11 cellular contexts compared by ENCODE assay signal in the genomic region with DNA sequence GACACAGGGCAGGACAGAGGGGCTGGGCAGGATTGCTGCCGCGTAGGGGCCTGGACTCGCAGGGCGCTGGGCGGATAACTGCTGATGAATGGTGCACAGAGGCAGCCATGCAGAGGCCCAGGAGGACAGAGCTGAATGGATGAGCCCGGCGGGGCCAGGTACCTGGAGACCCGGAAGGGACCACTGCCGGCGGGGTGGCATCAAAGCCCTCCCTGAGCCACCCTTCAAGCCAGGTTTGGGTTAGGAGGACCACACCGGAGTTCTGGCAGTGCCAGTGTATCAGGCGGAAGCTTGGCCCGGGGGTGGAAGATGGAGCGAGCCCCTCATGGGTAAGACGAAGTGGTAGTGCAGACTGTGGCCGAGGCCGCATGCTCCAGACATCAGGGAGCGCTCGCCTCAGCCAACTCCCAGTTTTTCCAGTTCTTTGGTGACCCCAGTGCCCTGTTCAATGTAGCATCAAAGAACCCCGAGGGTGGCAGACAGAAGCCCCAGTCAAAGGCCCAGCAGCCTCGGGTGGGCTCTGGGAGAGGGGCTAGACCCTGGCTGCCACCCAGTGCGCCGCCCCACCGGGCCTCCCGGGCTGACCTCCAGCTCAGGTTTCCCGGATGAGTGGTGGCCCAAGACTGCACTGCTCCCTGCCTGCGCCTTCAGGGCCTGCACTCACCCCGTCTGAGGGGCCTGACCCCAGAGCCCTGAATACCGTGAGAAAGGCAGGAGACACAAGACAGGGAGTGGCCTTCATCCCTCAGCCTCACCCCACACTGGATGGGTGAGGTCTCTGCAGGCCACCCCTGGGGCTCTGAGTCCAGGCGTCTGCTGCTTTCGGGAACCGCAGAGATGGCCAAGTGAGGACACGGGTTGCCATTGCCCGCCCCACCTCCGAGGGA.
"Had no signal": no experiment of that assay in that cellular context is flagged by ENCODE, and none has a peak within 500 bp of the region (broad histone marks: within the 10 kb centered on the region; RNA-seq: fewer than 3 reads in every experiment).

No MANE protein-coding gene starts in this region.

- H3K9ac ChIP-seq: SK-N-SH had no signal

- DNase-seq: activated B cell treated with CpG ODN at 0.5 μM for 24 hours; activated CD4-positive, alpha-beta T cell treated with anti-CD3 and anti-CD28 coated beads, Interleukin-2, amount 10 ng/mL, durations not matched to agents 7 days and 5 days; activated CD8-positive, alpha-beta memory T cell treated with anti-CD3 and anti-CD28 coated beads for 24 hours; hypothalamus; pancreas; SK-N-SH; stimulated activated CD4-positive, alpha-beta T cell treated with anti-CD3 and anti-CD28 coated beads, Interleukin-4, amount 100 ng/mL, for 4 hours; transverse colon had no signal

- H3K9me3 ChIP-seq: pancreas, SK-N-SH, transverse colon had no signal

- FAIRE-seq: pancreas had no signal

- H3K4me3 ChIP-seq: pancreas, skin epidermis, transverse colon had no signal

- H3K36me3 ChIP-seq: pancreas, transverse colon had no signal

- H3K27me3 ChIP-seq: pancreas, transverse colon had no signal

- H3K27ac ChIP-seq: pancreas, skin epidermis, transverse colon had no signal

- ATAC-seq: activated T-helper 17 cell treated with anti-CD3 and anti-CD28 coated beads, Interleukin-2, amount 50 U/mL, for 72 hours; esophagus mucosa; pancreas had no signal

- H3K4me1 ChIP-seq: pancreas, transverse colon had no signal
